Comparison of ENCODE assay signal across 19 cellular contexts in the genomic region with DNA sequence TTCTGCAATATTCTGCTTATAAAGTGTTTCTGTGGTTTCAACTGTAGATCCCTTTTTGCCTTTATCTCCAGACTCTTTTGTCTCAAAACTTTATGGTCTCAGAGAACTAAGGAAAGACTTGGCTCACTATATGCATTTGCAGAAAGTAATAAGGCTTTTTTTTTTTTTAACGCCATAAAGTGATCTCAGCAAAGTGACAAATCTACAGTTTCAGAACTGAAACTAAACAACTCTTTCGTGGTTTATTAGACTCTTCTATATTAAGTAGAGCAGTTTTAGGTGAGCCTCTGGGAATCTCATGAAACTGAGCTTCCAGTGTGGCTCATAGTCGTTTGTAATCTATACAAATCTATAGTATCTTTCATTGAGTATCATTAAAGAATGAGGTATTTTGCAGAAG. TPM values are rescaled to one million over a fixed set of nuclear protein-coding genes. Genes with fewer than 3 reads are reported as not detected.
DNase-seq lines count a peak whose midpoint lies in the region; ATAC-seq and TF ChIP-seq lines count a peak whose summit lies in the region.
"Had no signal": no experiment of that assay in that cellular context is flagged by ENCODE, and none has a peak within 500 bp of the region (broad histone marks: within the 10 kb centered on the region; RNA-seq: fewer than 3 reads in every experiment).

No MANE protein-coding gene starts in this region.

- no peaks in the 10 kb centered on the region for H3K27me3 Mint-ChIP-seq in CD4-positive, alpha-beta T cell
- no peaks in the 10 kb centered on the region for H3K27me3 Mint-ChIP-seq in activated CD8-positive, alpha-beta T cell treated with anti-CD3 and anti-CD28 coated beads, Interleukin-2, amount 10 ng/mL, durations not matched to agents 7 days and 5 days (ENCODE audit: low read depth)

- H3K4me1 Mint-ChIP-seq in CD4-positive, alpha-beta T cell (ENCODE audit: low read depth), result peaks cover 21% of the 10 kb centered on the region
- peaks cover 3% of the 10 kb centered on the region for H3K4me1 Mint-ChIP-seq in activated CD8-positive, alpha-beta T cell treated with anti-CD3 and anti-CD28 coated beads, Interleukin-2, amount 10 ng/mL, durations not matched to agents 7 days and 5 days (ENCODE audit: low read depth)
- H3K4me1 Mint-ChIP-seq: endodermal cell had no signal

- no peaks in the 10 kb centered on the region for H4K20me1 ChIP-seq in MM.1S (ENCODE audit: insufficient read depth, low read length)
- no peaks in the 10 kb centered on the region for H4K20me1 ChIP-seq in hepatocyte (ENCODE audit: insufficient read depth, poor library complexity, severe bottlenecking)

- H3K9ac ChIP-seq in MM.1S (ENCODE audit: low read length), result no peak overlapping the region; the same call in 1 of the 2 replicates

- intact Hi-C loops in CD4-positive, alpha-beta T cell (cut with DNase I, micrococcal nuclease), result no loop called here

- H3K4me2 ChIP-seq in MM.1S (ENCODE audit: low read depth, low read length) (peak overlapping the region; percentile 52), hepatocyte (peak overlapping the region; percentile 32)

- peak overlapping the region; percentile 30 for H3K4me3 Mint-ChIP-seq in CD4-positive, alpha-beta T cell
- H3K4me3 Mint-ChIP-seq in activated CD8-positive, alpha-beta T cell treated with anti-CD3 and anti-CD28 coated beads, Interleukin-2, amount 10 ng/mL, durations not matched to agents 7 days and 5 days, result no peak overlapping the region
- H3K4me3 Mint-ChIP-seq: endodermal cell, T-cell had no signal

- H3K4me3 ChIP-seq in MM.1S (ENCODE audit: low read length), result no peak overlapping the region
- H3K4me3 ChIP-seq in hepatocyte, result no peak overlapping the region
- no peak overlapping the region for H3K4me3 ChIP-seq in HAP-1
- H3K4me3 ChIP-seq: right atrium auricular region, testis had no signal

- CTCF ChIA-PET in CD4-positive, alpha-beta T cell (lab: Charles Lee), result no interaction called here
- CTCF ChIA-PET in activated CD8-positive, alpha-beta T cell treated with anti-CD3 and anti-CD28 coated beads, Interleukin-2, amount 10 ng/mL, durations not matched to agents 7 days and 5 days (lab: Charles Lee), result no interaction called here

- no peak for TF ChIP-seq CTCF in CD4-positive, alpha-beta T cell (IDR thresholded peaks at IDR 0.05)
- TF ChIP-seq CTCF in MM.1S (IDR thresholded peaks at IDR 0.05; ENCODE audit: low read length) (no peak), hepatocyte (IDR thresholded peaks at IDR 0.05; ENCODE audit: poor library complexity) (no peak)

- DNase-seq in CD4-positive, alpha-beta T cell, result no peak
- DNase-seq in MM.1S (peak; percentile 63), hepatocyte (ENCODE audit: low spot score) (no peak), HAP-1 (ENCODE audit: low spot score in 2 of 2) (no peak), NCI-H1092 (lab: John Stamatoyannopoulos, UW) (no peak)
- DNase-seq in activated CD8-positive, alpha-beta T cell treated with anti-CD3 and anti-CD28 coated beads, Interleukin-2, amount 10 ng/mL, durations not matched to agents 7 days and 5 days, result no peak
- DNase-seq: activated naive CD4-positive, alpha-beta T cell treated with Interleukin-2 at 50 U/mL for 16 hours; aorta; endodermal cell; KBM-7; NCI-H1105; NCI-H524; occipital lobe; T-cell; testis had no signal

- POLR2A ChIA-PET in CD4-positive, alpha-beta T cell (lab: Charles Lee), result no interaction called here
- POLR2A ChIA-PET in activated CD8-positive, alpha-beta T cell treated with anti-CD3 and anti-CD28 coated beads, Interleukin-2, amount 10 ng/mL, durations not matched to agents 7 days and 5 days (lab: Charles Lee), result no interaction called here

- no peaks in the 10 kb centered on the region for H3K9me3 ChIP-seq in CD4-positive, alpha-beta T cell (ENCODE audit: control insufficient read depth, low read length)
- H3K9me3 ChIP-seq in MM.1S (replicated peaks; ENCODE audit: insufficient read depth, low read length) (no peaks in the 10 kb centered on the region), hepatocyte (ENCODE audit: low read depth) (peaks cover 2% of the 10 kb centered on the region), HAP-1 (no peaks in the 10 kb centered on the region)
- H3K9me3 ChIP-seq: right atrium auricular region, testis had no signal

- H3K27ac ChIP-seq in CD4-positive, alpha-beta T cell (ENCODE audit: low read depth, low read length), result no peak overlapping the region
- H3K27ac ChIP-seq in MM.1S (ENCODE audit: low read length) (peak overlapping the region; percentile 33; the same call in 1 of the 2 replicates), hepatocyte (no peak overlapping the region)
- H3K27ac ChIP-seq: right atrium auricular region, testis had no signal

- peaks cover 32% of the 10 kb centered on the region for H3K36me3 Mint-ChIP-seq in CD4-positive, alpha-beta T cell (ENCODE audit: low read depth)
- peaks cover 2% of the 10 kb centered on the region for H3K36me3 Mint-ChIP-seq in activated CD8-positive, alpha-beta T cell treated with anti-CD3 and anti-CD28 coated beads, Interleukin-2, amount 10 ng/mL, durations not matched to agents 7 days and 5 days (ENCODE audit: low read depth)

- H3K9me3 Mint-ChIP-seq in CD4-positive, alpha-beta T cell, result no peaks in the 10 kb centered on the region
- H3K9me3 Mint-ChIP-seq in activated CD8-positive, alpha-beta T cell treated with anti-CD3 and anti-CD28 coated beads, Interleukin-2, amount 10 ng/mL, durations not matched to agents 7 days and 5 days (ENCODE audit: insufficient read depth), result no peaks in the 10 kb centered on the region
- H3K9me3 Mint-ChIP-seq: T-cell had no signal

- H3K27ac Mint-ChIP-seq in CD4-positive, alpha-beta T cell, result no peak overlapping the region
- H3K27ac Mint-ChIP-seq in activated CD8-positive, alpha-beta T cell treated with anti-CD3 and anti-CD28 coated beads, Interleukin-2, amount 10 ng/mL, durations not matched to agents 7 days and 5 days, result no peak overlapping the region
- H3K27ac Mint-ChIP-seq: endodermal cell, T-cell had no signal

- H3K36me3 ChIP-seq in MM.1S (replicated peaks; ENCODE audit: insufficient read depth, low read length) (no peaks in the 10 kb centered on the region), hepatocyte (replicated peaks; ENCODE audit: insufficient read depth, low read depth) (no peaks in the 10 kb centered on the region), HAP-1 (replicated peaks) (no peaks in the 10 kb centered on the region)
- H3K36me3 ChIP-seq: right atrium auricular region had no signal

- in situ Hi-C loops in HAP-1 (cut with MboI; ENCODE audit: low sequenced_read_pairs), result no loop called here

- no peak overlapping the region for H2AFZ ChIP-seq in MM.1S (ENCODE audit: low read length)
- no peak overlapping the region for H2AFZ ChIP-seq in hepatocyte

- H3K79me2 ChIP-seq in MM.1S (ENCODE audit: low read length) (peaks cover 82% of the 10 kb centered on the region), hepatocyte (peaks cover 15% of the 10 kb centered on the region)

- 71% methylated on average over 3 of the region's 3 CpGs for WGBS in hepatocyte (ENCODE audit: low lambda C conversion rate, missing lambda C conversion rate)

- ATAC-seq in CD4-positive, alpha-beta T cell (ENCODE audit: poor library complexity), result no peak
- ATAC-seq in GM18868 (IDR thresholded peaks at IDR 0.05; ENCODE audit: unreplicated experiment), result peak; percentile 65
- ATAC-seq in activated CD8-positive, alpha-beta T cell treated with anti-CD3 and anti-CD28 coated beads, Interleukin-2, amount 10 ng/mL, durations not matched to agents 7 days and 5 days, result no peak
- ATAC-seq: T-cell had no signal

- H3K9me2 ChIP-seq in MM.1S (replicated peaks; ENCODE audit: insufficient read depth, low read length) (no peaks in the 10 kb centered on the region), hepatocyte (replicated peaks; ENCODE audit: insufficient read depth) (no peaks in the 10 kb centered on the region)

- H3K4me1 ChIP-seq in MM.1S (ENCODE audit: low read length), result peaks cover 5% of the 10 kb centered on the region; the same call in 1 of the 2 replicates
- no peaks in the 10 kb centered on the region for H3K4me1 ChIP-seq in hepatocyte (ENCODE audit: insufficient read depth)
- H3K4me1 ChIP-seq in HAP-1, result no peaks in the 10 kb centered on the region
- H3K4me1 ChIP-seq: testis had no signal

- H3K27me3 ChIP-seq in CD4-positive, alpha-beta T cell (ENCODE audit: control insufficient read depth, insufficient read depth, low read length), result no peaks in the 10 kb centered on the region
- H3K27me3 ChIP-seq in MM.1S (replicated peaks; ENCODE audit: insufficient read depth, low read length) (no peaks in the 10 kb centered on the region), hepatocyte (no peaks in the 10 kb centered on the region), HAP-1 (ENCODE audit: low read depth) (no peaks in the 10 kb centered on the region)
- H3K27me3 ChIP-seq: right atrium auricular region, testis had no signal

- 0 out of 2 replicates have a peak, but pooled peaks cover 4% of the 10 kb centered on the region for H3F3A ChIP-seq in MM.1S (ENCODE audit: insufficient read depth, low read length)

RNA-seq across cellular contexts. Expression of a gene that starts 15.3 kb away (rescaled TPM):
- 10 to 100 TPM; 12.1 to 12.8 TPM for total RNA-seq in CD4-positive, alpha-beta T cell
- 11.8 and 13.0 TPM in 2 replicates for total RNA-seq in hepatocyte
- 3.7 and 4.0 TPM in 2 replicates for polyA plus RNA-seq in hepatocyte
- 1 to 10 TPM; 8.6 to 8.8 TPM for total RNA-seq in activated CD8-positive, alpha-beta T cell treated with anti-CD3 and anti-CD28 coated beads, Interleukin-2, amount 10 ng/mL, durations not matched to agents 7 days and 5 days

RNA-seq across cellular contexts. Expression of a gene that starts 26.5 kb away (rescaled TPM):
- 100 to 1,000 TPM; 106 to 117 TPM for total RNA-seq in CD4-positive, alpha-beta T cell
- 576 and 599 TPM in 2 replicates for total RNA-seq in hepatocyte
- polyA plus RNA-seq in hepatocyte, result 462 and 547 TPM in 2 replicates
- 100 to 1,000 TPM; 329 to 334 TPM for total RNA-seq in activated CD8-positive, alpha-beta T cell treated with anti-CD3 and anti-CD28 coated beads, Interleukin-2, amount 10 ng/mL, durations not matched to agents 7 days and 5 days

RNA-seq across cellular contexts. Expression of a gene that starts 30.5 kb away (rescaled TPM):
- total RNA-seq in CD4-positive, alpha-beta T cell, result 10 to 100 TPM; 29.9 to 31.0 TPM
- 82.3 and 88.4 TPM in 2 replicates for total RNA-seq in hepatocyte
- 32.6 and 35.0 TPM in 2 replicates for polyA plus RNA-seq in hepatocyte
- total RNA-seq in activated CD8-positive, alpha-beta T cell treated with anti-CD3 and anti-CD28 coated beads, Interleukin-2, amount 10 ng/mL, durations not matched to agents 7 days and 5 days, result 10 to 100 TPM; 50.2 to 51.6 TPM

RNA-seq across cellular contexts. Expression of a gene that starts 43.7 kb away (rescaled TPM):
- not detected for total RNA-seq in CD4-positive, alpha-beta T cell
- total RNA-seq in hepatocyte, result not detected in 2 replicates
- polyA plus RNA-seq in hepatocyte, result not detected in 2 replicates
- 1 to 10 TPM in 1 of 2 experiments, under 1 TPM in 1; 0.52 to 1.1 TPM for total RNA-seq in activated CD8-positive, alpha-beta T cell treated with anti-CD3 and anti-CD28 coated beads, Interleukin-2, amount 10 ng/mL, durations not matched to agents 7 days and 5 days
- total RNA-seq: aorta, chondrocyte, lower leg skin, occipital lobe, right atrium auricular region, T-cell had no signal
- polyA plus RNA-seq: aorta had no signal
